ENCODE assay signal across 18 cellular contexts in the genomic region with DNA sequence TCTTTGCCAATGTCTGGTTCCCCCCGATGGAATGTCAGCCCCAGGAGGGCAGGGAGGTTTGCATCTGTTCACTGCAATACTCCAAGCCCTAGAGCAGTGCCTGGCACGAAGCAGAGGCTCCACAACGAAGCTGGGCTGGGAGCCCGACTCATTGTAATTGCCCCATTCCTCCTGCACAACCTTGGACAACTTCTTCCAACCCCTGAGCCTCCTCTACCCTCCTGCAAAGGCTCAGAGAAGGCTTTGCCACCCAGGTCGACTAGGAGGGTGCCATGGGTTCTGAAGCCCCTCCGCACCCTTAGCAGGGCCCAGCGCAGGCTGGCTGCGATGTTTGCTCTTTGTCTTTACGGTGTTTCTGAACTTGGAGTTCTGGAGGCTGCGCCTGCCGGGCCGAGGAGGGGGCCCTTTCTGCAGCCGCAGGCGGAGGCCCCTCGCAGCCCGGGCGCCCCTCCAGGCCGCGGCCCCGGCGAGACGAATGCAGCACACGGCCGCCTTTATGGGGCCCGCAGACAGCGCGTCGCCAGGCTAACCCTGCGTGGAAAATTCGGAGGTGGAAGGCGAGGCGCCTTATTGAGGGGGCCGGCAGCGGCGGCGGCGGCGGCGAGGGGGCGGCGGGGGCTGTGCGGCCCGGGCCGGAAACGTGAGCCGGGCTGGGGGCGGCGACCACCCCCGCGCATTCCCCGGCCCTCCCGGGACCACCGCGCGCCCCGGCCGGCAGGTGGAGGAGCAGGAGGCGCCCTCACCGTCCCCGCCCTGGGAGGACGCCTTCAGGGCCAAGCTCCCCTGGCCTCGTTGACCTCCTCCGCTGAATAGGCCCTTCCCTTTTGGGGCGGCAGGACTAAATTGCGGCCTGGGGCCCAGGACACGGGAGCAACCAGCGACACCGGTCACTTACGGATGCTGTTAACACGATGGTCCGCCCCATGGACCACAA. TPM values are rescaled to one million over a fixed set of nuclear protein-coding genes. Genes with fewer than 3 reads are reported as not detected.
DNase-seq lines count a peak whose midpoint lies in the region; TF ChIP-seq lines count a peak whose summit lies in the region.
"Had no signal": no experiment of that assay in that cellular context is flagged by ENCODE, and none has a peak within 500 bp of the region (broad histone marks: within the 10 kb centered on the region; RNA-seq: fewer than 3 reads in every experiment).

No MANE protein-coding gene starts in this region.

- H3K36me3 Mint-ChIP-seq in progenitor cell of endocrine pancreas (ENCODE audit: insufficient read depth): no peaks in the 10 kb centered on the region
- H3K36me3 Mint-ChIP-seq: brain had no signal

- no CpG with 5 or more reads among the region's 71 CpGs for WGBS in iPS DF 6.9 (ENCODE audit: insufficient coverage, insufficient read length)
- WGBS in tibial nerve, 2 donors: 22 to 23% methylated on average over 56 to 57 of the region's 71 CpGs

- H3K27ac ChIP-seq in SJCRH30 (peak overlapping the region; percentile 99), iPS DF 6.9 (ENCODE audit: low read length) (no peak overlapping the region), tibial nerve (no peak overlapping the region)

- no peak for TF ChIP-seq EP300 in tibial nerve (IDR thresholded peaks at IDR 0.05)

- no peak for TF ChIP-seq POLR2A in tibial nerve (IDR thresholded peaks at IDR 0.05)

- H3K9me3 Mint-ChIP-seq in progenitor cell of endocrine pancreas (ENCODE audit: low read depth): no peaks in the 10 kb centered on the region

- H3K27ac Mint-ChIP-seq in progenitor cell of endocrine pancreas: peak overlapping the region; percentile 57
- H3K27ac Mint-ChIP-seq: activated CD8-positive, alpha-beta T cell treated with anti-CD3 and anti-CD28 coated beads, Interleukin-2, amount 10 ng/mL, durations not matched to agents 7 days and 5 days had no signal

- DNase-seq in SJCRH30: peak; percentile 89 to 90
- no peak for DNase-seq in iPS DF 6.9 (ENCODE audit: low read depth, low spot score)
- DNase-seq in progenitor cell of endocrine pancreas (ENCODE audit: low spot score, unreplicated experiment): no peak
- no peak for DNase-seq in MG63
- no peak for DNase-seq in anterior cingulate cortex (lab: John Stamatoyannopoulos, UW)
- DNase-seq in tibial nerve (ENCODE audit: low spot score in 2 of 2): no peak
- no peak for DNase-seq in GOT3 (lab: John Stamatoyannopoulos, UW)
- DNase-seq: activated CD8-positive, alpha-beta T cell treated with anti-CD3 and anti-CD28 coated beads, Interleukin-2, amount 10 ng/mL, durations not matched to agents 7 days and 5 days; activated effector memory CD4-positive, alpha-beta T cell treated with anti-CD3 and anti-CD28 coated beads, Interleukin-2, amount 50 U/mL, for 16 hours; BE2C; NCI-H1694; NCI-H524 treated with DMSO at 0.1 percent for 48 hours; occipital lobe; SIG-M5 had no signal

- no peaks in the 10 kb centered on the region for H3K27me3 ChIP-seq in SJCRH30
- H3K27me3 ChIP-seq in iPS DF 6.9 (ENCODE audit: control insufficient read depth, insufficient read depth, low read length): no peaks in the 10 kb centered on the region; the same call in 1 of the 2 replicates
- H3K27me3 ChIP-seq in MG63: no peaks in the 10 kb centered on the region
- H3K27me3 ChIP-seq in tibial nerve: no peaks in the 10 kb centered on the region
- H3K27me3 ChIP-seq: BE2C had no signal

- H3K4me3 ChIP-seq in SJCRH30 (peak overlapping the region; percentile 42), iPS DF 6.9 (ENCODE audit: low read length) (peak overlapping the region; percentile 1; the same call in 1 of the 2 replicates), MG63 (no peak overlapping the region), tibial nerve (peak overlapping the region in 1 of 4 donors; percentile 28)
- H3K4me3 ChIP-seq: K562, lung had no signal

- no peak overlapping the region for H3K4me3 Mint-ChIP-seq in progenitor cell of endocrine pancreas (ENCODE audit: low read depth)
- H3K4me3 Mint-ChIP-seq: activated CD8-positive, alpha-beta T cell treated with anti-CD3 and anti-CD28 coated beads, Interleukin-2, amount 10 ng/mL, durations not matched to agents 7 days and 5 days had no signal

- H3K4me1 ChIP-seq in ES-I3 (ENCODE audit: insufficient read depth, low read length) (peaks cover 9% of the 10 kb centered on the region), SJCRH30 (peaks cover 51% of the 10 kb centered on the region), iPS DF 6.9 (ENCODE audit: control insufficient read depth, insufficient read depth, low read length) (peaks cover 2% of the 10 kb centered on the region; the same call in 1 of the 2 replicates), tibial nerve (peaks cover 0 to 11% (median 2%) of the 10 kb centered on the region in 4 donors)

- peaks cover 9% of the 10 kb centered on the region for H3K27me3 Mint-ChIP-seq in progenitor cell of endocrine pancreas

- TF ChIP-seq CTCF in progenitor cell of endocrine pancreas (IDR thresholded peaks at IDR 0.05; ENCODE audit: unreplicated experiment) (peak; percentile 10), tibial nerve (IDR thresholded peaks at IDR 0.05) (no peak)

- peaks cover 10% of the 10 kb centered on the region for H3K4me1 Mint-ChIP-seq in progenitor cell of endocrine pancreas (ENCODE audit: low read depth)

- H3K9ac ChIP-seq in ES-I3 (ENCODE audit: low read depth, low read length): peak overlapping the region; percentile 29

- H3K36me3 ChIP-seq in ES-I3 (ENCODE audit: insufficient read depth, low read length): no peaks in the 10 kb centered on the region
- H3K36me3 ChIP-seq in SJCRH30: no peaks in the 10 kb centered on the region
- H3K36me3 ChIP-seq in iPS DF 6.9 (ENCODE audit: control insufficient read depth, insufficient read depth, low read length): no peaks in the 10 kb centered on the region
- H3K36me3 ChIP-seq in MG63: no peaks in the 10 kb centered on the region
- no peaks in the 10 kb centered on the region for H3K36me3 ChIP-seq in tibial nerve
- H3K36me3 ChIP-seq: BE2C had no signal

- H3K9me3 ChIP-seq in ES-I3 (ENCODE audit: control insufficient read depth, insufficient read depth, low read length): no peaks in the 10 kb centered on the region
- H3K9me3 ChIP-seq in SJCRH30 (replicated peaks): no peaks in the 10 kb centered on the region
- H3K9me3 ChIP-seq in iPS DF 6.9 (ENCODE audit: control insufficient read depth, insufficient read depth, low read length): no peaks in the 10 kb centered on the region
- no peaks in the 10 kb centered on the region for H3K9me3 ChIP-seq in MG63
- H3K9me3 ChIP-seq in tibial nerve: no peaks in the 10 kb centered on the region
- H3K9me3 ChIP-seq: BE2C had no signal

RNA-seq across cellular contexts. Expression of gene SNAI1, which starts 27.0 kb away (rescaled TPM):
- total RNA-seq in SJCRH30 (2014; rRNA removed; shearing (Covaris generic)): 29.7 and 30.7 TPM in 2 replicates
- total RNA-seq in progenitor cell of endocrine pancreas: 1.3 and 1.7 TPM in 2 replicates
- 0.12 and 0.82 TPM in 2 replicates for total RNA-seq in MG63 (2014; rRNA removed; shearing (Covaris generic); ENCODE audit: low replicate concordance)
- 10 to 100 TPM in 1 of 4 donors, 1 to 10 TPM in 3; 4.2 to 14.4 (median 6.0) TPM for total RNA-seq in tibial nerve
- total RNA-seq: occipital lobe had no signal

Comparison
In these comparisons a context has a peak if more than half of its experiments do, and no peak if none do; other contexts are left out.
1. DNase-seq: peak in SJCRH30 (2 of 2); none in iPS DF 6.9 (single experiment), progenitor cell of endocrine pancreas (single experiment), MG63 (single experiment), anterior cingulate cortex (0 of 58), tibial nerve (0 of 2) and GOT3 (single experiment).